ENCODE assay signal across 24 cellular contexts in genomic region chrX:93868289-93868985, GRCh38.
"Had no signal": no experiment of that assay in that cellular context is flagged by ENCODE, and none has a peak within 500 bp of the region (broad histone marks: within the 10 kb centered on the region; RNA-seq: fewer than 3 reads in every experiment).

No MANE protein-coding gene starts in this region.

- H3K79me2 ChIP-seq: parathyroid adenoma had no signal

- H2AFZ ChIP-seq: parathyroid adenoma had no signal

- H3K27ac ChIP-seq: colonic mucosa, gastrocnemius medialis, neutrophil, parathyroid adenoma, stomach, upper lobe of right lung, WERI-Rb-1 had no signal

- H3K36me3 ChIP-seq: colonic mucosa, gastrocnemius medialis, neutrophil, stomach, upper lobe of right lung, WERI-Rb-1 had no signal

- DNase-seq: activated CD4-positive, alpha-beta T cell treated with anti-CD3 and anti-CD28 coated beads for 1 hour; activated CD8-positive, alpha-beta memory T cell treated with anti-CD3 and anti-CD28 coated beads, Interleukin-2, amount 50 U/mL, for 48 hours; activated effector memory CD4-positive, alpha-beta T cell treated with Interleukin-2 at 50 U/mL for 16 hours; activated naive CD4-positive, alpha-beta T cell treated with anti-CD3 and anti-CD28 coated beads, Interleukin-2, amount 10 ng/mL, durations not matched to agents 7 days and 5 days; activated naive CD8-positive, alpha-beta T cell treated with anti-CD3 and anti-CD28 coated beads, Interleukin-2, amount 50 U/mL, for 24 hours; activated T-cell treated with anti-CD3 and anti-CD28 coated beads, Interleukin-2, amount 50 U/mL, for 48 hours; aorta; colonic mucosa; endodermal cell; gastrocnemius medialis; head of caudate nucleus; kidney glomerular epithelial cell; natural killer cell; stimulated activated CD4-positive, alpha-beta T cell treated with anti-CD3 and anti-CD28 coated beads, Interleukin-4, amount 100 ng/mL, for 24 hours; stomach; T-helper 1 cell; T-helper 9 cell; upper lobe of right lung; WERI-Rb-1 had no signal

- H3K4me1 ChIP-seq: colonic mucosa, gastrocnemius medialis, parathyroid adenoma, stomach, upper lobe of right lung had no signal

- H3K4me3 ChIP-seq: colonic mucosa, gastrocnemius medialis, smooth muscle cell, stomach, upper lobe of right lung had no signal

- H3K9ac ChIP-seq: parathyroid adenoma had no signal

- ATAC-seq: activated naive CD8-positive, alpha-beta T cell treated with anti-CD3 and anti-CD28 coated beads, Interleukin-2, amount 50 U/mL, for 24 hours; gastrocnemius medialis; natural killer cell; sciatic nerve; stimulated activated effector memory CD8-positive, alpha-beta T cell treated with anti-CD3 and anti-CD28 coated beads, Interleukin-12 subunit alpha, Interleukin-12 subunit beta, amount 100 ng/mL, for 72 hours; upper lobe of right lung had no signal

- H3K27me3 ChIP-seq: gastrocnemius medialis, neutrophil, stomach, upper lobe of right lung had no signal

- H3K4me2 ChIP-seq: smooth muscle cell had no signal

- H3K9me3 ChIP-seq: colonic mucosa, gastrocnemius medialis, neutrophil, stomach, upper lobe of right lung had no signal
